Comparison of ENCODE assay signal across 1 cellular context in the genomic region with DNA sequence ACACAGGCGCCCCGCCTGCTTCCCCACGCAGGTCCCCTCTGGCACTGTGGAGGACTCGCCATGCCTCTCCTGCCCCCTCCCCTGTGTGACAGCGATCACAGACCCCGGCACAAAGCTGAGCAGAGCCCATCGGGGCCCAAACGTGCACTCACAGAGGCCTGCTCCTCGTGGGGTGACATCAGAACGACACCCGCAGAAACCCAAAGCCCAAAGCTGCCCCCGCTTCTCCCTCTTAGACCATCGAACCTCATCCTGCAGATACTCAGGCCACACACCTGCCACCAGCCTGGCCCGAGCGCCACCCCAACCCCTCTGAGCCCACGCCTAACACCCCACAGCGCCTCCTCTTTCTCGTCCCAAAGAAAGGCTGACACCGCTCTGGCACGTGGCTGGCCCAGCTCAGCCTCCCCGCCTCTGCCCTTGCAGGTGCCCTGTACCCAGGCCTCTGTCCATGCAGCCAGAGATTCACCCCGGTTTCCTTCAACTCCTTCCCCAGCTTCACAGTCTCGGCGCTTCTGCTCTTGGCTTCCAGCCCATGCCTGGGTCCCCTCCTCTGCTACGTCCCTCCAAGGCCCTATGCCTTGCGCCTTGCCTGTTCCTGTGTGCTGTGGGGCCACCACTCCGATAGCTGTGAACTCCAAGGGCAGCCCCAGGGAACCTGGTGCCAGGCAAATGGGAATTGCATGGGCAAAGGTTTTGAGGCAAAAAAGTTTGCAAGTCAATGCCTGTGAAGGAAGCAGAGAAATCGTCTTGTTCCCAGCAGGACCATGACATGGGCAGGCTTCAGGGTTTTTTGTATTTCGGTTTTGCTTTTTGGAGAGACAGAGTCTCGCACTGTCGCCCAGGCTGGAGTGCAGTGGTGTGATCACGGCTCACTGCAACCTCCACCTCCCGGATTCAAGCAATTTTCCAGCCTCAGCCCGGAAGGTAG.
TF ChIP-seq lines count a peak whose summit lies in the region.

No MANE protein-coding gene starts in this region.

TF ChIP-seq in HepG2, 621 proteins besides CTCF, POLR2A, EP300 and RAD21 (continued from another document and continues in another):
- TF ChIP-seq, protein P1, sequence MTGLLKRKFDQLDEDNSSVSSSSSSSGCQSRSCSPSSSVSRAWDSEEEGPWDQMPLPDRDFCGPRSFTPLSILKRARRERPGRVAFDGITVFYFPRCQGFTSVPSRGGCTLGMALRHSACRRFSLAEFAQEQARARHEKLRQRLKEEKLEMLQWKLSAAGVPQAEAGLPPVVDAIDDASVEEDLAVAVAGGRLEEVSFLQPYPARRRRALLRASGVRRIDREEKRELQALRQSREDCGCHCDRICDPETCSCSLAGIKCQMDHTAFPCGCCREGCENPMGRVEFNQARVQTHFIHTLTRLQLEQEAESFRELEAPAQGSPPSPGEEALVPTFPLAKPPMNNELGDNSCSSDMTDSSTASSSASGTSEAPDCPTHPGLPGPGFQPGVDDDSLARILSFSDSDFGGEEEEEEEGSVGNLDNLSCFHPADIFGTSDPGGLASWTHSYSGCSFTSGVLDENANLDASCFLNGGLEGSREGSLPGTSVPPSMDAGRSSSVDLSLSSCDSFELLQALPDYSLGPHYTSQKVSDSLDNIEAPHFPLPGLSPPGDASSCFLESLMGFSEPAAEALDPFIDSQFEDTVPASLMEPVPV (CRISPR knock-in tag; IDR thresholded peaks at IDR 0.05) = peak; percentile 59; the same call in 1 of the 2 replicates
- TF ChIP-seq ZNF720 (CRISPR knock-in tag; IDR thresholded peaks at IDR 0.05) (no peak), ZNF143 (CRISPR knock-in tag; IDR thresholded peaks at IDR 0.05) (no peak), NR0B2 (CRISPR knock-in tag; IDR thresholded peaks at IDR 0.05) (peak; percentile 52; the same call in 1 of the 2 replicates), ARHGAP35 (CRISPR knock-in tag; IDR thresholded peaks at IDR 0.05; ENCODE audit: borderline replicate concordance) (no peak), TARDBP (CRISPR knock-in tag; IDR thresholded peaks at IDR 0.05) (no peak), PHF21A (CRISPR knock-in tag; IDR thresholded peaks at IDR 0.05) (0 out of 2 replicates have a peak, but pooled peaks have one; percentile 13), SSRP1 (CRISPR knock-in tag; IDR thresholded peaks at IDR 0.05) (no peak), MED1 (CRISPR knock-in tag; IDR thresholded peaks at IDR 0.05) (peak; percentile 40; the same call in 1 of the 2 replicates), LCORL (IDR thresholded peaks at IDR 0.05) (no peak), LCORL (CRISPR knock-in tag; IDR thresholded peaks at IDR 0.05) (no peak), PCBP1 (IDR thresholded peaks at IDR 0.05; ENCODE audit: borderline replicate concordance, low read depth, low read length) (peak; percentile 76; the same call in 1 of the 2 replicates), PTBP1 (IDR thresholded peaks at IDR 0.05; ENCODE audit: low read depth, low read length, poor library complexity, severe bottlenecking) (no peak), ZNF430 (CRISPR knock-in tag; IDR thresholded peaks at IDR 0.05) (peak; percentile 49; the same call in 1 of the 2 replicates), ZNF747 (CRISPR knock-in tag; IDR thresholded peaks at IDR 0.05; ENCODE audit: borderline replicate concordance) (no peak), FOXA1 (IDR thresholded peaks at IDR 0.05) (no peak), FOXA1 (CRISPR knock-in tag; IDR thresholded peaks at IDR 0.05) (no peak), ZNF335 (CRISPR knock-in tag; IDR thresholded peaks at IDR 0.05) (no peak), KDM5B (CRISPR knock-in tag; IDR thresholded peaks at IDR 0.05; ENCODE audit: borderline replicate concordance) (peak; percentile 47; the same call in 1 of the 2 replicates), ZSCAN29 (CRISPR knock-in tag; conservative IDR thresholded peaks at IDR 0.05) (no peak; the same call in 1 of the 2 replicates), ZSCAN20 (CRISPR knock-in tag; IDR thresholded peaks at IDR 0.05; ENCODE audit: borderline replicate concordance) (no peak), HMGXB4 (CRISPR knock-in tag; IDR thresholded peaks at IDR 0.05; ENCODE audit: borderline replicate concordance in 1 of 2, low read depth in 1 of 2) (peak in 1 of 2 experiments; percentile 53; a peak in 1 of 4 replicates), PBX2 (CRISPR knock-in tag; IDR thresholded peaks at IDR 0.05) (no peak), DR1 (CRISPR knock-in tag; IDR thresholded peaks at IDR 0.05) (no peak), KDM3A (CRISPR knock-in tag; IDR thresholded peaks at IDR 0.05; ENCODE audit: low read depth) (no peak), DZIP1 (CRISPR knock-in tag; IDR thresholded peaks at IDR 0.05) (peak; percentile 80; the same call in 1 of the 2 replicates), TBX2 (CRISPR knock-in tag; IDR thresholded peaks at IDR 0.05; ENCODE audit: borderline replicate concordance) (peak; percentile 28; the same call in 1 of the 2 replicates), ZNF850 (CRISPR knock-in tag; conservative IDR thresholded peaks at IDR 0.05) (no peak), GTF3A (CRISPR knock-in tag; conservative IDR thresholded peaks at IDR 0.05) (no peak), ZNF75D (CRISPR knock-in tag; IDR thresholded peaks at IDR 0.05; ENCODE audit: borderline replicate concordance) (no peak)
- TF ChIP-seq, protein P2, sequence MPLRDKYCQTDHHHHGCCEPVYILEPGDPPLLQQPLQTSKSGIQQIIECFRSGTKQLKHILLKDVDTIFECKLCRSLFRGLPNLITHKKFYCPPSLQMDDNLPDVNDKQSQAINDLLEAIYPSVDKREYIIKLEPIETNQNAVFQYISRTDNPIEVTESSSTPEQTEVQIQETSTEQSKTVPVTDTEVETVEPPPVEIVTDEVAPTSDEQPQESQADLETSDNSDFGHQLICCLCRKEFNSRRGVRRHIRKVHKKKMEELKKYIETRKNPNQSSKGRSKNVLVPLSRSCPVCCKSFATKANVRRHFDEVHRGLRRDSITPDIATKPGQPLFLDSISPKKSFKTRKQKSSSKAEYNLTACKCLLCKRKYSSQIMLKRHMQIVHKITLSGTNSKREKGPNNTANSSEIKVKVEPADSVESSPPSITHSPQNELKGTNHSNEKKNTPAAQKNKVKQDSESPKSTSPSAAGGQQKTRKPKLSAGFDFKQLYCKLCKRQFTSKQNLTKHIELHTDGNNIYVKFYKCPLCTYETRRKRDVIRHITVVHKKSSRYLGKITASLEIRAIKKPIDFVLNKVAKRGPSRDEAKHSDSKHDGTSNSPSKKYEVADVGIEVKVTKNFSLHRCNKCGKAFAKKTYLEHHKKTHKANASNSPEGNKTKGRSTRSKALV (CRISPR knock-in tag; IDR thresholded peaks at IDR 0.05) = no peak
- TF ChIP-seq, protein P3, sequence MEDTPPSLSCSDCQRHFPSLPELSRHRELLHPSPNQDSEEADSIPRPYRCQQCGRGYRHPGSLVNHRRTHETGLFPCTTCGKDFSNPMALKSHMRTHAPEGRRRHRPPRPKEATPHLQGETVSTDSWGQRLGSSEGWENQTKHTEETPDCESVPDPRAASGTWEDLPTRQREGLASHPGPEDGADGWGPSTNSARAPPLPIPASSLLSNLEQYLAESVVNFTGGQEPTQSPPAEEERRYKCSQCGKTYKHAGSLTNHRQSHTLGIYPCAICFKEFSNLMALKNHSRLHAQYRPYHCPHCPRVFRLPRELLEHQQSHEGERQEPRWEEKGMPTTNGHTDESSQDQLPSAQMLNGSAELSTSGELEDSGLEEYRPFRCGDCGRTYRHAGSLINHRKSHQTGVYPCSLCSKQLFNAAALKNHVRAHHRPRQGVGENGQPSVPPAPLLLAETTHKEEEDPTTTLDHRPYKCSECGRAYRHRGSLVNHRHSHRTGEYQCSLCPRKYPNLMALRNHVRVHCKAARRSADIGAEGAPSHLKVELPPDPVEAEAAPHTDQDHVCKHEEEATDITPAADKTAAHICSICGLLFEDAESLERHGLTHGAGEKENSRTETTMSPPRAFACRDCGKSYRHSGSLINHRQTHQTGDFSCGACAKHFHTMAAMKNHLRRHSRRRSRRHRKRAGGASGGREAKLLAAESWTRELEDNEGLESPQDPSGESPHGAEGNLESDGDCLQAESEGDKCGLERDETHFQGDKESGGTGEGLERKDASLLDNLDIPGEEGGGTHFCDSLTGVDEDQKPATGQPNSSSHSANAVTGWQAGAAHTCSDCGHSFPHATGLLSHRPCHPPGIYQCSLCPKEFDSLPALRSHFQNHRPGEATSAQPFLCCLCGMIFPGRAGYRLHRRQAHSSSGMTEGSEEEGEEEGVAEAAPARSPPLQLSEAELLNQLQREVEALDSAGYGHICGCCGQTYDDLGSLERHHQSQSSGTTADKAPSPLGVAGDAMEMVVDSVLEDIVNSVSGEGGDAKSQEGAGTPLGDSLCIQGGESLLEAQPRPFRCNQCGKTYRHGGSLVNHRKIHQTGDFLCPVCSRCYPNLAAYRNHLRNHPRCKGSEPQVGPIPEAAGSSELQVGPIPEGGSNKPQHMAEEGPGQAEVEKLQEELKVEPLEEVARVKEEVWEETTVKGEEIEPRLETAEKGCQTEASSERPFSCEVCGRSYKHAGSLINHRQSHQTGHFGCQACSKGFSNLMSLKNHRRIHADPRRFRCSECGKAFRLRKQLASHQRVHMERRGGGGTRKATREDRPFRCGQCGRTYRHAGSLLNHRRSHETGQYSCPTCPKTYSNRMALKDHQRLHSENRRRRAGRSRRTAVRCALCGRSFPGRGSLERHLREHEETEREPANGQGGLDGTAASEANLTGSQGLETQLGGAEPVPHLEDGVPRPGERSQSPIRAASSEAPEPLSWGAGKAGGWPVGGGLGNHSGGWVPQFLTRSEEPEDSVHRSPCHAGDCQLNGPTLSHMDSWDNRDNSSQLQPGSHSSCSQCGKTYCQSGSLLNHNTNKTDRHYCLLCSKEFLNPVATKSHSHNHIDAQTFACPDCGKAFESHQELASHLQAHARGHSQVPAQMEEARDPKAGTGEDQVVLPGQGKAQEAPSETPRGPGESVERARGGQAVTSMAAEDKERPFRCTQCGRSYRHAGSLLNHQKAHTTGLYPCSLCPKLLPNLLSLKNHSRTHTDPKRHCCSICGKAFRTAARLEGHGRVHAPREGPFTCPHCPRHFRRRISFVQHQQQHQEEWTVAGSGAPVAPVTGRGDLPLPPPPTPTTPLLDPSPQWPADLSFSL (CRISPR knock-in tag; IDR thresholded peaks at IDR 0.05) = no peak
- TF ChIP-seq, protein P4, sequence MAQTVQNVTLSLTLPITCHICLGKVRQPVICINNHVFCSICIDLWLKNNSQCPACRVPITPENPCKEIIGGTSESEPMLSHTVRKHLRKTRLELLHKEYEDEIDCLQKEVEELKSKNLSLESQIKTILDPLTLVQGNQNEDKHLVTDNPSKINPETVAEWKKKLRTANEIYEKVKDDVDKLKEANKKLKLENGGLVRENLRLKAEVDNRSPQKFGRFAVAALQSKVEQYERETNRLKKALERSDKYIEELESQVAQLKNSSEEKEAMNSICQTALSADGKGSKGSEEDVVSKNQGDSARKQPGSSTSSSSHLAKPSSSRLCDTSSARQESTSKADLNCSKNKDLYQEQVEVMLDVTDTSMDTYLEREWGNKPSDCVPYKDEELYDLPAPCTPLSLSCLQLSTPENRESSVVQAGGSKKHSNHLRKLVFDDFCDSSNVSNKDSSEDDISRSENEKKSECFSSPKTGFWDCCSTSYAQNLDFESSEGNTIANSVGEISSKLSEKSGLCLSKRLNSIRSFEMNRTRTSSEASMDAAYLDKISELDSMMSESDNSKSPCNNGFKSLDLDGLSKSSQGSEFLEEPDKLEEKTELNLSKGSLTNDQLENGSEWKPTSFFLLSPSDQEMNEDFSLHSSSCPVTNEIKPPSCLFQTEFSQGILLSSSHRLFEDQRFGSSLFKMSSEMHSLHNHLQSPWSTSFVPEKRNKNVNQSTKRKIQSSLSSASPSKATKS (CRISPR knock-in tag; IDR thresholded peaks at IDR 0.05) = no peak
- TF ChIP-seq, protein P5, sequence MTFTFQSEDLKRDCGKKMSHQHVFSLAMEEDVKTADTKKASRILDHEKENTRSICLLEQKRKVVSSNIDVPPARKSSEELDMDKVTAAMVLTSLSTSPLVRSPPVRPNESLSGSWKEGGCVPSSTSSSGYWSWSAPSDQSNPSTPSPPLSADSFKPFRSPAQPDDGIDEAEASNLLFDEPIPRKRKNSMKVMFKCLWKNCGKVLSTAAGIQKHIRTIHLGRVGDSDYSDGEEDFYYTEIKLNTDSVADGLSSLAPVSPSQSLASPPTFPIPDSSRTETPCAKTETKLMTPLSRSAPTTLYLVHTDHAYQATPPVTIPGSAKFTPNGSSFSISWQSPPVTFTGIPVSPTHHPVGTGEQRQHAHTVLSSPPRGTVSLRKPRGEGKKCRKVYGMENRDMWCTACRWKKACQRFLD (CRISPR knock-in tag; IDR thresholded peaks at IDR 0.05; ENCODE audit: borderline replicate concordance) = no peak
